29 cellular contexts compared by ENCODE assay signal in genomic region chr7:92694211-92694610, GRCh38.
DNase-seq lines count a peak whose midpoint lies in the region; ATAC-seq, FAIRE-seq and TF ChIP-seq lines count a peak whose summit lies in the region.
"Had no signal": no experiment of that assay in that cellular context is flagged by ENCODE, and none has a peak within 500 bp of the region (broad histone marks: within the 10 kb centered on the region; RNA-seq: fewer than 3 reads in every experiment).

No MANE protein-coding gene starts in this region.

- intact Hi-C loops in left ventricle myocardium inferior (cut with micrococcal nuclease) = loop anchor here (10.0 kb wide), 1 partner anchor 69 kb away; no protein-coding TSS in a partner anchor
- intact Hi-C loops in Right ventricle myocardium inferior (cut with DNase I) = loop anchor here (2.0 to 10.0 kb wide), 2 partner anchors 25 to 169 kb away; partner anchors contain the start of genes PEX1 and RBM48
- intact Hi-C loops in ascending aorta (cut with DNase I) = loop anchor here (5.0 kb wide), 1 partner anchor 72 kb away; no protein-coding TSS in a partner anchor
- intact Hi-C loops in thyroid gland (cut with DNase I) = no loop called here

- TF ChIP-seq POLR2A in thyroid gland (IDR thresholded peaks at IDR 0.05) = no peak

- H3K36me3 Mint-ChIP-seq in mesothelial cell of epicardium = peaks cover 19% of the 10 kb centered on the region
- H3K36me3 Mint-ChIP-seq: naive B cell had no signal

- no peaks in the 10 kb centered on the region for H3K36me3 ChIP-seq in left ventricle myocardium inferior
- no peaks in the 10 kb centered on the region for H3K36me3 ChIP-seq in ascending aorta
- H3K36me3 ChIP-seq in MG63 = peaks cover 17% of the 10 kb centered on the region; the same call in 1 of the 2 replicates
- no peaks in the 10 kb centered on the region for H3K36me3 ChIP-seq in thyroid gland
- H3K36me3 ChIP-seq: breast epithelium, colonic mucosa, suprapubic skin had no signal

- H3K27me3 ChIP-seq in left ventricle myocardium inferior (ENCODE audit: low read depth) (no peaks in the 10 kb centered on the region), ascending aorta (no peaks in the 10 kb centered on the region), MG63 (no peaks in the 10 kb centered on the region), thyroid gland (no peaks in the 10 kb centered on the region)
- H3K27me3 ChIP-seq: breast epithelium, colonic mucosa, suprapubic skin had no signal

- FAIRE-seq in colon (lab: Jason Lieb, UNC) = peak; percentile 10
- FAIRE-seq: D721Med, H1 had no signal

- TF ChIP-seq CTCF in left ventricle myocardium inferior (IDR thresholded peaks at IDR 0.05; ENCODE audit: borderline replicate concordance) = no peak
- no peak for TF ChIP-seq CTCF in mesothelial cell of epicardium (IDR thresholded peaks at IDR 0.05; ENCODE audit: unreplicated experiment)
- no peak for TF ChIP-seq CTCF in ascending aorta (IDR thresholded peaks at IDR 0.05)
- TF ChIP-seq CTCF in thyroid gland (IDR thresholded peaks at IDR 0.05) = no peak

- H3K9me3 Mint-ChIP-seq in mesothelial cell of epicardium = peaks cover 11% of the 10 kb centered on the region
- H3K9me3 Mint-ChIP-seq: naive B cell; stimulated activated naive B cell treated with anti-CD40 and anti-IgM and Interleukin-4, amounts not matched to agents 10 μg/mL and 1 μg/mL and 100 μg/mL, for 72 hours had no signal

- H3K4me3 ChIP-seq in left ventricle myocardium inferior = no peak overlapping the region
- no peak overlapping the region for H3K4me3 ChIP-seq in ascending aorta
- H3K4me3 ChIP-seq in MG63 = no peak overlapping the region
- H3K4me3 ChIP-seq in thyroid gland (replicated peaks in 1 of 3) = no peak overlapping the region
- H3K4me3 ChIP-seq: breast epithelium, colonic mucosa, PC-9, suprapubic skin had no signal

- peaks cover 51% of the 10 kb centered on the region for H3K4me1 ChIP-seq in left ventricle myocardium inferior
- H3K4me1 ChIP-seq in ascending aorta = peaks cover 0 to 15% of the 10 kb centered on the region in 2 donors
- peaks cover 7 to 9% of the 10 kb centered on the region in 2 donors for H3K4me1 ChIP-seq in thyroid gland
- H3K4me1 ChIP-seq: breast epithelium had no signal

- H3K4me1 Mint-ChIP-seq in mesothelial cell of epicardium = peaks cover 55% of the 10 kb centered on the region
- H3K4me1 Mint-ChIP-seq: naive B cell had no signal

- ATAC-seq in Right ventricle myocardium inferior (no peak), GM21528 (IDR thresholded peaks at IDR 0.05; ENCODE audit: low FRiP score, unreplicated experiment) (no peak)
- ATAC-seq: left lobe of liver; stimulated activated naive B cell treated with anti-CD40 and anti-IgM and Interleukin-4, amounts not matched to agents 10 μg/mL and 1 μg/mL and 100 μg/mL, for 72 hours had no signal

- H3K27ac ChIP-seq in left ventricle myocardium inferior (replicated peaks) (peak overlapping the region; percentile 88), ascending aorta (no peak overlapping the region), thyroid gland (no peak overlapping the region)
- H3K27ac ChIP-seq: breast epithelium, colonic mucosa, PC-9, suprapubic skin had no signal

- peak overlapping the region; percentile 96 for H3K27ac Mint-ChIP-seq in mesothelial cell of epicardium
- H3K27ac Mint-ChIP-seq: activated CD4-positive, alpha-beta memory T cell treated with anti-CD3 and anti-CD28 coated beads, Interleukin-2, amount 10 ng/mL, durations not matched to agents 7 days and 5 days; stimulated activated naive B cell treated with anti-CD40 and anti-IgM and Interleukin-4, amounts not matched to agents 10 μg/mL and 1 μg/mL and 100 μg/mL, for 72 hours had no signal

- H3K9me3 ChIP-seq in left ventricle myocardium inferior (replicated peaks) (no peaks in the 10 kb centered on the region), ascending aorta (no peaks in the 10 kb centered on the region), MG63 (no peaks in the 10 kb centered on the region), thyroid gland (no peaks in the 10 kb centered on the region)
- H3K9me3 ChIP-seq: breast epithelium, colonic mucosa, suprapubic skin had no signal

- no peak for DNase-seq in left ventricle myocardium inferior
- no peak for DNase-seq in Right ventricle myocardium inferior (ENCODE audit: missing footprints)
- no peak for DNase-seq in mesothelial cell of epicardium (ENCODE audit: low spot score in 2 of 2, unreplicated experiment in 2 of 2)
- no peak for DNase-seq in ascending aorta (ENCODE audit: low spot score in 2 of 2)
- DNase-seq in MG63 = no peak
- DNase-seq in thyroid gland = no peak
- DNase-seq: activated CD4-positive, alpha-beta memory T cell treated with anti-CD3 and anti-CD28 coated beads, Interleukin-2, amount 10 ng/mL, durations not matched to agents 7 days and 5 days; activated CD4-positive, alpha-beta T cell treated with anti-CD3 and anti-CD28 coated beads for 1 hour; activated CD8-positive, alpha-beta memory T cell treated with anti-CD3 and anti-CD28 coated beads, Interleukin-2, amount 50 U/mL, for 4 hours; activated naive CD4-positive, alpha-beta T cell treated with anti-CD3 and anti-CD28 coated beads, Interleukin-2, amount 50 U/mL, for 16 hours; amygdala; colonic mucosa; effector CD8-positive, alpha-beta T cell; glutamatergic neuron; KG1; MM.1S; naive B cell; NCI-H2029; PC-9; SHP77; stimulated activated naive B cell treated with anti-CD40 and anti-IgM and Interleukin-4, amounts not matched to agents 10 μg/mL and 1 μg/mL and 100 μg/mL, for 72 hours; SW 1271 had no signal

- no peak overlapping the region for H3K4me3 Mint-ChIP-seq in mesothelial cell of epicardium
- H3K4me3 Mint-ChIP-seq: activated CD4-positive, alpha-beta memory T cell treated with anti-CD3 and anti-CD28 coated beads, Interleukin-2, amount 10 ng/mL, durations not matched to agents 7 days and 5 days had no signal

- no peaks in the 10 kb centered on the region for H3K27me3 Mint-ChIP-seq in mesothelial cell of epicardium (ENCODE audit: low read depth)
- H3K27me3 Mint-ChIP-seq: activated CD4-positive, alpha-beta memory T cell treated with anti-CD3 and anti-CD28 coated beads, Interleukin-2, amount 10 ng/mL, durations not matched to agents 7 days and 5 days; naive B cell; stimulated activated naive B cell treated with anti-CD40 and anti-IgM and Interleukin-4, amounts not matched to agents 10 μg/mL and 1 μg/mL and 100 μg/mL, for 72 hours had no signal
